In the genomic region with DNA sequence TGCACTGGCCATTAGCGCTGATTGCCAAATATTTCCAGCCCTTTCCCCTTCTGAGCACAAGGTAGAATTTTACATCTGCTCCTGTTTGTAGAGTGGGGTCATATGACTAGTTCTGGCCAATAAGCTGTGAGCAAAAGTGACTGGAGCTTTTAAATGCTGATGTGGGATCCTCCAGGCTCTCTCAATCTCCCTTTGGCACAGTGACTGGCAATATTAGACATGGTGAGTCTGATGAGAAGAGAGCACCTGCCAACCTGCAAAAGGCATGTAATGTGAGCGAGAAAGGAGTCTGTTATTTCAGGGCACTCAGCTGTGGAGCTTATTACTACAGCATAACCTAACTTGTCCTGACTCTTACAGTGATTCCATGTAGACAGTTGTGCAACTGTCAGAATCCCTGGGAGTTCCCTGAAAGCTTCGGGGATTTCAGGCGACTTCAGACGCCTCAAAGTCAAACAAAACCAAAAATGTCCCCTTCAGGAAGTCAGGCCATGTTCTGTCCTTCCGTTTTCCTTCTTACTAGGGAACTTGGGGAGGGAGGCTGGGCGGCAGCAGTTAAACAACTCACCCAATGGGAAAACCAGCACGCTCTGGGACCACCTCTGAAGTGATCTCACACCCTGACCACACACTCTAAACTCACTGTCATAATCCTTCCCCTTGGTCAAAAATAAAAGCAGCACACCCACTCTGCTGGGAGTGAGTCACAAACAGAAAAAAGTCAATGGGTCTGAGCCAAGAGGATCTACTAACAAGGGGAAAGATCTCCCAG, we compare ENCODE assay signal across 2 cellular contexts.
TF ChIP-seq lines count a peak whose summit lies in the region.

No MANE protein-coding gene starts in this region.

TF ChIP-seq in HepG2, 621 proteins besides CTCF, POLR2A, EP300 and RAD21:
- TF ChIP-seq STAT5B (CRISPR knock-in tag; IDR thresholded peaks at IDR 0.05) (no peak), ZNF12 (CRISPR knock-in tag; IDR thresholded peaks at IDR 0.05) (peak; percentile 95)
TF ChIP-seq in HepG2: peak in this region for 1.

TF ChIP-seq in HEK293T, 16 proteins besides CTCF, POLR2A, EP300 and RAD21:
- TF ChIP-seq, protein P1, sequence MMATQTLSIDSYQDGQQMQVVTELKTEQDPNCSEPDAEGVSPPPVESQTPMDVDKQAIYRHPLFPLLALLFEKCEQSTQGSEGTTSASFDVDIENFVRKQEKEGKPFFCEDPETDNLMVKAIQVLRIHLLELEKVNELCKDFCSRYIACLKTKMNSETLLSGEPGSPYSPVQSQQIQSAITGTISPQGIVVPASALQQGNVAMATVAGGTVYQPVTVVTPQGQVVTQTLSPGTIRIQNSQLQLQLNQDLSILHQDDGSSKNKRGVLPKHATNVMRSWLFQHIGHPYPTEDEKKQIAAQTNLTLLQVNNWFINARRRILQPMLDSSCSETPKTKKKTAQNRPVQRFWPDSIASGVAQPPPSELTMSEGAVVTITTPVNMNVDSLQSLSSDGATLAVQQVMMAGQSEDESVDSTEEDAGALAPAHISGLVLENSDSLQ (IDR thresholded peaks at IDR 0.05) = no peak
- TF ChIP-seq ELF4 (IDR thresholded peaks at IDR 0.05) (no peak), NFRKB (IDR thresholded peaks at IDR 0.05) (no peak), CTBP1 (IDR thresholded peaks at IDR 0.05; ENCODE audit: borderline replicate concordance) (no peak), HDGF (IDR thresholded peaks at IDR 0.05; ENCODE audit: borderline replicate concordance) (no peak), LEF1 (IDR thresholded peaks at IDR 0.05; ENCODE audit: borderline replicate concordance) (no peak), FOXM1 (IDR thresholded peaks at IDR 0.05; ENCODE audit: borderline replicate concordance) (no peak)
